ENCODE assay signal across 1 cellular context in genomic region chr17:21113706-21114105, GRCh38.
TF ChIP-seq lines count a peak whose summit lies in the region.

No MANE protein-coding gene starts in this region.

TF ChIP-seq in H1, 55 proteins besides CTCF, POLR2A, EP300 and RAD21 (continued from another document):
- no peak for TF ChIP-seq RFX5 (IDR thresholded peaks at IDR 0.05; ENCODE audit: borderline replicate concordance, low read depth, low read length)
- no peak for TF ChIP-seq POU5F1 (IDR thresholded peaks at IDR 0.05; ENCODE audit: low read depth, low read length)
- no peak for TF ChIP-seq CHD7 (IDR thresholded peaks at IDR 0.05; ENCODE audit: insufficient replicate concordance, low read length)
- TF ChIP-seq ZNF274 (IDR thresholded peaks at IDR 0.05; ENCODE audit: borderline replicate concordance, extremely low read depth, low read length) = no peak
- TF ChIP-seq SUZ12 (IDR thresholded peaks at IDR 0.05; ENCODE audit: low read length) = no peak
- no peak for TF ChIP-seq SIX5 (IDR thresholded peaks at IDR 0.05; ENCODE audit: low read depth, low read length)
- no peak for TF ChIP-seq SP1 (IDR thresholded peaks at IDR 0.05; ENCODE audit: low read depth, low read length)
